Comparison of ENCODE assay signal across 19 cellular contexts in the genomic region with DNA sequence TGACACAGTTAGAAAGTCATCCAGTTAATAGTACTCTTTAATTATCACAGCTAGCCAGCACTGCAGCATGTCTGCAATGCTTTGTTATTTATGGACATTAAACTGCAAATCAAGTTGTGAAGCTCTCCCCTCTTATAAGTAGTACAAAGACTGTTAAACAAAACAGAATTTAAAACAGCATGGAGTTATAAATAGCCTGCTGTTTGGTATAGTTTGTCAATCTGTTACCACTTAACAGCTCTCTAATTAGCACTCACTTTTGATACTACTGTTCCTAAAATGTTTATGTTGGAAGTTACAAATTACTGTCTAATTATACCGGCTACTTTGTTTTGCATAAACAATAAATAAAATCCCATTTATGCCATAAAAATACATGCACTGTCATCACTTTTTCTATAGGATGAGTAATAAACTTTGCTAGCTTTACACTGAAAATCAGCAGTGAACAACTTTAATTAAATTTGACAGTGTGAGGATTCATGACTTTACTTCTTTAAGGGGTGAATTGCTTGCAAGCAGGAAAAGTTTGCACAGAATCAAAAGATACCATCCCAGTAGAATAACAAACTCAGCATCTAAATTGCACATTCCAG.
"Had no signal": no experiment of that assay in that cellular context is flagged by ENCODE, and none has a peak within 500 bp of the region (broad histone marks: within the 10 kb centered on the region; RNA-seq: fewer than 3 reads in every experiment).

No MANE protein-coding gene starts in this region.

- H3K27ac ChIP-seq: foreskin keratinocyte, left ventricle myocardium inferior, lower lobe of right lung, sigmoid colon, skin epidermis, suprapubic skin, thyroid gland, uterus had no signal

- H3K36me3 ChIP-seq: left ventricle myocardium inferior, lower lobe of right lung, sigmoid colon, suprapubic skin, thyroid gland, uterus had no signal

- H3K4me1 ChIP-seq: foreskin keratinocyte, left ventricle myocardium inferior, lower lobe of right lung, sigmoid colon, suprapubic skin, thyroid gland, uterus had no signal

- FAIRE-seq: endothelial cell of umbilical vein, keratinocyte had no signal

- ATAC-seq: foreskin keratinocyte, lower lobe of right lung, natural killer cell had no signal

- H3K4me3 ChIP-seq: left ventricle myocardium inferior, lower lobe of right lung, sigmoid colon, skin epidermis, suprapubic skin, thyroid gland, uterus had no signal

- DNase-seq: effector CD4-positive, alpha-beta T cell; endodermal cell; erythroblast; foreskin keratinocyte; immature natural killer cell; left ventricle myocardium inferior; lower lobe of right lung; natural killer cell; posterior cingulate gyrus; sigmoid colon; stimulated activated CD4-positive, alpha-beta T cell treated with anti-CD3 and anti-CD28 coated beads, Interleukin-12 subunit alpha, Interleukin-12 subunit beta, amount 100 ng/mL, for 4 hours; stimulated activated CD4-positive, alpha-beta T cell treated with anti-CD3 and anti-CD28 coated beads, Interleukin-2, amount 100 ng/mL, for 48 hours; stimulated activated naive CD4-positive, alpha-beta T cell treated with Interleukin-2 at 50 U/mL for 16 hours; thyroid gland; uterus had no signal

- H3K27me3 ChIP-seq: foreskin keratinocyte, sigmoid colon, suprapubic skin, thyroid gland, uterus had no signal

- H3K9me3 ChIP-seq: lower lobe of right lung, sigmoid colon, suprapubic skin, thyroid gland, uterus had no signal
